In genomic region chr2:45921921-45922320, GRCh38 we compare ENCODE assay signal across 17 cellular contexts.
DNase-seq lines count a peak whose midpoint lies in the region; ATAC-seq, FAIRE-seq and TF ChIP-seq lines count a peak whose summit lies in the region.
"Had no signal": no experiment of that assay in that cellular context is flagged by ENCODE, and none has a peak within 500 bp of the region (broad histone marks: within the 10 kb centered on the region; RNA-seq: fewer than 3 reads in every experiment).

No MANE protein-coding gene starts in this region.

- H3K9ac ChIP-seq in parathyroid adenoma = no peak overlapping the region

- no peak overlapping the region for H2AFZ ChIP-seq in parathyroid adenoma
- H2AFZ ChIP-seq: GM23338 had no signal

- DNase-seq in left ventricle myocardium inferior = no peak
- no peak for DNase-seq in Right ventricle myocardium inferior (ENCODE audit: missing footprints)
- DNase-seq in GM19239 (ENCODE audit: insufficient read length, low spot score) = no peak
- no peak for DNase-seq in right cardiac atrium
- DNase-seq in NCI-H82 treated with DMSO at 0.1 percent for 48 hours (lab: John Stamatoyannopoulos, UW; ENCODE audit: unreplicated experiment) = no peak
- no peak for DNase-seq in 8988T
- DNase-seq: AML-193; Calu3; CD8-positive, alpha-beta T cell; GF-D8; HCEC 1CT had no signal

- ATAC-seq in Right ventricle myocardium inferior = no peak
- no peak for ATAC-seq in right cardiac atrium
- ATAC-seq in GM18907 (IDR thresholded peaks at IDR 0.05; ENCODE audit: unreplicated experiment) = no peak
- ATAC-seq: A549; CD8-positive, alpha-beta T cell; GM23338 had no signal

- H3K4me1 ChIP-seq in left ventricle myocardium inferior (peaks cover 64% of the 10 kb centered on the region), right cardiac atrium (ENCODE audit: control insufficient read depth, insufficient read depth, low read length) (peaks cover 19% of the 10 kb centered on the region), parathyroid adenoma (peaks cover 22% of the 10 kb centered on the region)
- H3K4me1 ChIP-seq: A549 had no signal

- peak; percentile 4 for FAIRE-seq in GM19239 (lab: Jason Lieb, UNC)
- FAIRE-seq: A549, H54 had no signal

- H3K27me3 ChIP-seq in left ventricle myocardium inferior (ENCODE audit: low read depth) (no peaks in the 10 kb centered on the region), right cardiac atrium (ENCODE audit: control insufficient read depth, insufficient read depth) (no peaks in the 10 kb centered on the region), parathyroid adenoma (ENCODE audit: control insufficient read depth, insufficient read depth, low read length) (no peaks in the 10 kb centered on the region)

- H3K36me3 ChIP-seq in left ventricle myocardium inferior (no peaks in the 10 kb centered on the region), parathyroid adenoma (ENCODE audit: control insufficient read depth, insufficient read depth, low read length) (no peaks in the 10 kb centered on the region)

- H3K4me3 ChIP-seq in left ventricle myocardium inferior = no peak overlapping the region
- H3K4me3 ChIP-seq in right cardiac atrium (ENCODE audit: low read length) = no peak overlapping the region
- no peak overlapping the region for H3K4me3 ChIP-seq in parathyroid adenoma (ENCODE audit: low read depth, low read length)
- H3K4me3 ChIP-seq: A549, GM23338 had no signal

- no peak overlapping the region for H3K4me2 ChIP-seq in parathyroid adenoma (ENCODE audit: low read length)
- H3K4me2 ChIP-seq: A549, GM23338 had no signal

- H3K9me3 ChIP-seq in left ventricle myocardium inferior (replicated peaks) (no peaks in the 10 kb centered on the region), right cardiac atrium (ENCODE audit: control insufficient read depth, low read length) (no peaks in the 10 kb centered on the region), parathyroid adenoma (ENCODE audit: control insufficient read depth, low read length) (no peaks in the 10 kb centered on the region)
- H3K9me3 ChIP-seq: A549 had no signal

- peaks cover 38% of the 10 kb centered on the region for H3K79me2 ChIP-seq in parathyroid adenoma

- intact Hi-C loops in left ventricle myocardium inferior (cut with micrococcal nuclease) (no loop called here), Right ventricle myocardium inferior (cut with DNase I) (loop anchor here (2.0 kb wide), 2 partner anchors 39 to 99 kb away; no protein-coding TSS in a partner anchor), right cardiac atrium (cut with DNase I) (no loop called here)

- TF ChIP-seq CTCF in left ventricle myocardium inferior (IDR thresholded peaks at IDR 0.05; ENCODE audit: borderline replicate concordance) (no peak), parathyroid adenoma (IDR thresholded peaks at IDR 0.05) (no peak)

- H3K27ac ChIP-seq in left ventricle myocardium inferior (replicated peaks) (peak overlapping the region; percentile 80), right cardiac atrium (ENCODE audit: low read length) (peak overlapping the region; percentile 59), parathyroid adenoma (peak overlapping the region; percentile 1)
- H3K27ac ChIP-seq: A549, HL-60 had no signal

Comparison
In these comparisons a context has a peak if more than half of its experiments do, and no peak if none do; other contexts are left out.
1. H3K27ac ChIP-seq: peak in every context shown above with its lines; median percentile 80 in left ventricle myocardium inferior; 59 in right cardiac atrium; 1 in parathyroid adenoma.